ENCODE assay signal across 10 cellular contexts in genomic region chr19:31386806-31387205, GRCh38. TPM values are rescaled to one million over a fixed set of nuclear protein-coding genes. Genes with fewer than 3 reads are reported as not detected.
"Had no signal": no experiment of that assay in that cellular context is flagged by ENCODE, and none has a peak within 500 bp of the region (broad histone marks: within the 10 kb centered on the region; RNA-seq: fewer than 3 reads in every experiment).

No MANE protein-coding gene starts in this region.

- H3K36me3 ChIP-seq: HAP-1 had no signal

- ATAC-seq: GM23338, HCT116, HepG2 had no signal

- H3K4me3 ChIP-seq: GM23338, HAP-1 had no signal

- H3K9me3 ChIP-seq: HAP-1 had no signal

- H3K4me1 ChIP-seq: HAP-1 had no signal

- H3K27ac ChIP-seq: HL-60, KMS-11 had no signal

- FAIRE-seq: HepG2 had no signal

- H3K9ac ChIP-seq: KMS-11 had no signal

- DNase-seq: H7, HFFc6, KBM-7 had no signal

- H3K4me2 ChIP-seq: GM23338, KMS-11 had no signal

RNA-seq across cellular contexts. Expression of gene TSHZ3, which starts 37.6 kb away (rescaled TPM):
- total RNA-seq: HepG2 had no signal
- polyA plus RNA-seq: HepG2, IgD-negative memory B cell had no signal
